Comparison of ENCODE assay signal across 19 cellular contexts in genomic region chr11:2109541-2110019, GRCh38. TPM values are rescaled to one million over a fixed set of nuclear protein-coding genes. Genes with fewer than 3 reads are reported as not detected.
A peak's percentile ranks its signal among the peaks of the same experiment; 100 is the strongest.
DNase-seq lines count a peak whose midpoint lies in the region; ATAC-seq and TF ChIP-seq lines count a peak whose summit lies in the region.
"Had no signal": no experiment of that assay in that cellular context is flagged by ENCODE, and none has a peak within 500 bp of the region (broad histone marks: within the 10 kb centered on the region; RNA-seq: fewer than 3 reads in every experiment).

No MANE protein-coding gene starts in this region.

- intact Hi-C loops in Right ventricle myocardium inferior (cut with DNase I), result no loop called here
- intact Hi-C loops in right lobe of liver (cut with DNase I), result no loop called here
- intact Hi-C loops in upper lobe of right lung (cut with DNase I), result no loop called here
- intact Hi-C loops in spleen (cut with DNase I; ENCODE audit: low total_unique reads), result no loop called here

- WGBS in right lobe of liver (ENCODE audit: insufficient coverage, low coverage, low lambda C conversion rate, missing lambda C conversion rate), result 38% methylated on average over 3 of the region's 14 CpGs
- WGBS in spleen, 5 donors, result 5 to 15% (median 5%) methylated on average over 9 to 14 of the region's 14 CpGs

- H3K27me3 ChIP-seq in right atrium auricular region (no peaks in the 10 kb centered on the region), right lobe of liver (no peaks in the 10 kb centered on the region), upper lobe of right lung (no peaks in the 10 kb centered on the region), spleen (replicated peaks in 1 of 7) (peaks cover 0 to 25% (median 0%) of the 10 kb centered on the region in 7 donors)

- H3K4me3 ChIP-seq in right atrium auricular region (no peak overlapping the region), right lobe of liver (no peak overlapping the region), upper lobe of right lung (no peak overlapping the region), spleen (no peak overlapping the region)
- H3K4me3 ChIP-seq: tibial artery had no signal

- H3K9me3 ChIP-seq in right atrium auricular region, result no peaks in the 10 kb centered on the region
- no peaks in the 10 kb centered on the region for H3K9me3 ChIP-seq in right lobe of liver
- H3K9me3 ChIP-seq in upper lobe of right lung, result no peaks in the 10 kb centered on the region
- no peaks in the 10 kb centered on the region for H3K9me3 ChIP-seq in spleen
- H3K9me3 ChIP-seq: tibial artery had no signal

- no peak for TF ChIP-seq POLR2A in right lobe of liver (IDR thresholded peaks at IDR 0.05)
- no peak for TF ChIP-seq POLR2A in spleen (IDR thresholded peaks at IDR 0.05)

- DNase-seq in Right ventricle myocardium inferior (ENCODE audit: missing footprints), result peak; percentile 55
- no peak for DNase-seq in right atrium auricular region (ENCODE audit: low spot score)
- peak; percentile 1 for DNase-seq in foreskin melanocyte
- DNase-seq in right lobe of liver, result peak in 2 of 3 donors; percentile 27 to 36
- no peak for DNase-seq in upper lobe of right lung
- DNase-seq in spleen, result no peak
- no peak for DNase-seq in RKO (ENCODE audit: low spot score)
- DNase-seq: CD4-positive, alpha-beta memory T cell; cerebellar nuclear complex; naive thymus-derived CD4-positive, alpha-beta T cell; NCI-H187; NCI-H510A treated with DMSO at 0.1 percent for 48 hours; tibial artery had no signal

- ATAC-seq in Right ventricle myocardium inferior, result peak; percentile 21
- ATAC-seq in right lobe of liver, result peak; percentile 28 to 48 (median 40)
- peak; percentile 32 for ATAC-seq in upper lobe of right lung
- ATAC-seq in HG02938 (IDR thresholded peaks at IDR 0.05; ENCODE audit: unreplicated experiment), result no peak
- ATAC-seq: naive thymus-derived CD4-positive, alpha-beta T cell; Panc1 had no signal

- TF ChIP-seq CTCF in right atrium auricular region (IDR thresholded peaks at IDR 0.05) (peak in 1 of 2 donors; percentile 24), right lobe of liver (IDR thresholded peaks at IDR 0.05) (no peak), upper lobe of right lung (IDR thresholded peaks at IDR 0.05) (no peak), spleen (IDR thresholded peaks at IDR 0.05 in 8 of 11, conservative IDR thresholded peaks at IDR 0.05 in 3 of 11) (no peak)

- peak overlapping the region in 1 of 2 donors; percentile 48 for H3K27ac ChIP-seq in right atrium auricular region
- no peak overlapping the region for H3K27ac ChIP-seq in right lobe of liver
- peak overlapping the region; percentile 11 for H3K27ac ChIP-seq in upper lobe of right lung
- H3K27ac ChIP-seq in spleen, result peak overlapping the region in 1 of 8 donors; percentile 4
- H3K27ac ChIP-seq: epithelial cell of prostate, tibial artery had no signal

- H3K36me3 ChIP-seq in right atrium auricular region (no peaks in the 10 kb centered on the region), right lobe of liver (no peaks in the 10 kb centered on the region), upper lobe of right lung (no peaks in the 10 kb centered on the region), spleen (no peaks in the 10 kb centered on the region)
- H3K36me3 ChIP-seq: tibial artery had no signal

- H3K4me1 ChIP-seq in right atrium auricular region (peaks cover 0 to 9% of the 10 kb centered on the region in 2 donors), right lobe of liver (no peaks in the 10 kb centered on the region), upper lobe of right lung (peaks cover 6% of the 10 kb centered on the region), spleen (peaks cover 0 to 13% (median 10%) of the 10 kb centered on the region in 6 donors)
- H3K4me1 ChIP-seq: tibial artery had no signal

RNA-seq across cellular contexts. Expression of gene IGF2, which starts 29.6 kb away (rescaled TPM):
- 80.9 TPM for total RNA-seq in Right ventricle myocardium inferior
- 10 to 100 TPM; 43.2 to 61.9 TPM for total RNA-seq in right atrium auricular region
- 100 to 1,000 TPM in 5 of 6 experiments, 10 to 100 TPM in 1; 86.6 to 289 (median 177) TPM for total RNA-seq in right lobe of liver
- total RNA-seq in upper lobe of right lung, result 8.8 TPM
- total RNA-seq in spleen, result 10 to 100 TPM; 10.2 to 66.6 (median 25.7) TPM
- polyA plus RNA-seq in spleen, result 1 to 10 TPM in 2 of 3 donors, under 1 TPM in 1; 0.74 to 9.8 (median 4.0) TPM
- total RNA-seq: CD4-positive, alpha-beta memory T cell had no signal
- polyA plus RNA-seq: CD4-positive, alpha-beta memory T cell; naive thymus-derived CD4-positive, alpha-beta T cell had no signal

RNA-seq across cellular contexts. Expression of gene INS, which starts 51.4 kb away (rescaled TPM):
- not detected for total RNA-seq in Right ventricle myocardium inferior
- total RNA-seq in right atrium auricular region, result not detected
- not detected for total RNA-seq in right lobe of liver
- total RNA-seq in upper lobe of right lung, result not detected
- total RNA-seq in spleen, result 1 to 10 TPM in 2 of 7 donors, not detected in 5; 1.3 to 1.5 TPM
- 1 to 10 TPM; 1.3 to 2.4 (median 1.9) TPM for polyA plus RNA-seq in spleen
- total RNA-seq: activated T-helper 1 cell treated with anti-CD3 and anti-CD28 coated beads, Interleukin-12 subunit alpha, Interleukin-12 subunit beta, Interleukin-2, Interleukin-4 antibody, amounts not matched to agents 30 ng/mL and 10 ng/mL and 1 ng/mL, durations not matched to agents 14 hours and 24 hours and 36 hours; CD4-positive, alpha-beta memory T cell; Daoy; LHCN-M2; naive thymus-derived CD4-positive, alpha-beta T cell had no signal
- polyA plus RNA-seq: CD4-positive, alpha-beta memory T cell; naive thymus-derived CD4-positive, alpha-beta T cell had no signal

Comparison
In these comparisons a context has a peak if more than half of its experiments do, and no peak if none do; other contexts are left out.
1. DNase-seq: peak in Right ventricle myocardium inferior (single experiment), foreskin melanocyte (single experiment) and right lobe of liver (2 of 3); none in right atrium auricular region (single experiment), upper lobe of right lung (single experiment), spleen (single experiment) and RKO (single experiment).